30 cellular contexts compared by ENCODE assay signal in genomic region chrX:125678258-125678657, GRCh38.
DNase-seq lines count a peak whose midpoint lies in the region; TF ChIP-seq lines count a peak whose summit lies in the region.
"Had no signal": no experiment of that assay in that cellular context is flagged by ENCODE, and none has a peak within 500 bp of the region (broad histone marks: within the 10 kb centered on the region; RNA-seq: fewer than 3 reads in every experiment).

No MANE protein-coding gene starts in this region.

- H3K4me3 ChIP-seq in Karpas-422 (ENCODE audit: low read length) (no peak overlapping the region), spleen (no peak overlapping the region)
- H3K4me3 ChIP-seq: A549; BLaER1; BLaER1 treated with 17β-estradiol and CSF1 and Interleukin-3, amounts not matched to agents 10 nM and 100 nM had no signal

- H3K36me3 Mint-ChIP-seq in CD14-positive monocyte: no peaks in the 10 kb centered on the region
- H3K36me3 Mint-ChIP-seq: CD4-positive, alpha-beta memory T cell; CD4-positive, CD25-positive, alpha-beta regulatory T cell; CD8-positive, alpha-beta memory T cell; CD8-positive, alpha-beta T cell had no signal

- H3K36me3 ChIP-seq in Karpas-422 (ENCODE audit: insufficient read depth, low read length): no peaks in the 10 kb centered on the region
- no peaks in the 10 kb centered on the region for H3K36me3 ChIP-seq in spleen
- H3K36me3 ChIP-seq: BE2C; BLaER1; BLaER1 treated with 17β-estradiol and CSF1 and Interleukin-3, amounts not matched to agents 10 nM and 100 nM had no signal

- H4K20me1 ChIP-seq in Karpas-422 (ENCODE audit: insufficient read depth, low read depth, low read length): no peaks in the 10 kb centered on the region
- H4K20me1 ChIP-seq: BLaER1; BLaER1 treated with 17β-estradiol and CSF1 and Interleukin-3, amounts not matched to agents 10 nM and 100 nM had no signal

- H3K4me2 ChIP-seq in Karpas-422 (ENCODE audit: low read depth, low read length, poor library complexity, severe bottlenecking): no peak overlapping the region
- H3K4me2 ChIP-seq: A549; BLaER1; BLaER1 treated with 17β-estradiol and CSF1 and Interleukin-3, amounts not matched to agents 10 nM and 100 nM had no signal

- no peaks in the 10 kb centered on the region for H3K27me3 ChIP-seq in Karpas-422 (ENCODE audit: low read length)
- H3K27me3 ChIP-seq in spleen (replicated peaks in 1 of 7): no peaks in the 10 kb centered on the region
- H3K27me3 ChIP-seq: BE2C had no signal

- H3K4me3 Mint-ChIP-seq in CD14-positive monocyte: no peak overlapping the region
- H3K4me3 Mint-ChIP-seq: B cell; CD4-positive, alpha-beta memory T cell; CD4-positive, alpha-beta T cell; CD4-positive, CD25-positive, alpha-beta regulatory T cell; CD8-positive, alpha-beta memory T cell; CD8-positive, alpha-beta T cell had no signal

- no peaks in the 10 kb centered on the region for H3K9me2 ChIP-seq in Karpas-422 (replicated peaks; ENCODE audit: insufficient read depth, low read length)

- no peaks in the 10 kb centered on the region for H3K79me2 ChIP-seq in Karpas-422 (ENCODE audit: low read length)

- no peak for TF ChIP-seq POLR2A in spleen (IDR thresholded peaks at IDR 0.05)

- H3K9me3 ChIP-seq in Karpas-422 (ENCODE audit: low read length) (no peaks in the 10 kb centered on the region), spleen (peaks cover 0 to 15% (median 0%) of the 10 kb centered on the region in 8 donors)
- H3K9me3 ChIP-seq: A549, BE2C, Caco-2 had no signal

- H3K27ac ChIP-seq in Karpas-422 (ENCODE audit: low read length): no peak overlapping the region
- H3K27ac ChIP-seq in spleen: no peak overlapping the region
- H3K27ac ChIP-seq: 22Rv1; A549; BLaER1; BLaER1 treated with 17β-estradiol and CSF1 and Interleukin-3, amounts not matched to agents 10 nM and 100 nM; C4-2B had no signal

- H3K27me3 Mint-ChIP-seq in CD14-positive monocyte (ENCODE audit: low read depth in 3 of 3): peaks cover 0 to 2% (median 0%) of the 10 kb centered on the region in 3 donors
- H3K27me3 Mint-ChIP-seq: B cell; CD4-positive, alpha-beta memory T cell; CD4-positive, alpha-beta T cell; CD4-positive, CD25-positive, alpha-beta regulatory T cell had no signal

- H3K4me1 Mint-ChIP-seq in CD14-positive monocyte: no peaks in the 10 kb centered on the region
- H3K4me1 Mint-ChIP-seq: CD4-positive, alpha-beta memory T cell; CD4-positive, CD25-positive, alpha-beta regulatory T cell; CD8-positive, alpha-beta memory T cell had no signal

- no peak overlapping the region for H3K27ac Mint-ChIP-seq in CD14-positive monocyte
- H3K27ac Mint-ChIP-seq: B cell; CD4-positive, alpha-beta memory T cell; CD4-positive, alpha-beta T cell; CD4-positive, CD25-positive, alpha-beta regulatory T cell; CD8-positive, alpha-beta memory T cell; CD8-positive, alpha-beta T cell had no signal

- no peak overlapping the region for H3K9ac ChIP-seq in Karpas-422 (ENCODE audit: low read length)
- H3K9ac ChIP-seq: BLaER1; BLaER1 treated with 17β-estradiol and CSF1 and Interleukin-3, amounts not matched to agents 10 nM and 100 nM had no signal

- TF ChIP-seq CTCF in spleen (IDR thresholded peaks at IDR 0.05 in 8 of 11, conservative IDR thresholded peaks at IDR 0.05 in 3 of 11): no peak
- TF ChIP-seq CTCF in CD14-positive monocyte (IDR thresholded peaks at IDR 0.05): no peak

- H3K4me1 ChIP-seq in Karpas-422 (ENCODE audit: low read length) (peaks cover 38% of the 10 kb centered on the region), spleen (no peaks in the 10 kb centered on the region)
- H3K4me1 ChIP-seq: A549, BE2C, BLaER1, Caco-2 had no signal

- 49 to 63% (median 55%) methylated on average over 3 of the region's 3 CpGs for WGBS in spleen, 5 donors

- intact Hi-C loops in spleen (cut with DNase I; ENCODE audit: low total_unique reads): no loop called here
- intact Hi-C loops in CD14-positive monocyte (cut with micrococcal nuclease): no loop called here

- H3K9me3 Mint-ChIP-seq in CD14-positive monocyte: peaks cover 0 to 12% (median 2%) of the 10 kb centered on the region in 7 donors
- H3K9me3 Mint-ChIP-seq: CD4-positive, alpha-beta T cell; CD8-positive, alpha-beta T cell had no signal

- peak overlapping the region; percentile 13; the same call in 1 of the 2 replicates for H2AFZ ChIP-seq in Karpas-422 (ENCODE audit: low read length)

- DNase-seq in Karpas-422 (no peak), spleen (peak; percentile 51), CD14-positive monocyte (ENCODE audit: low spot score) (no peak), Ammon's horn (ENCODE audit: low spot score) (no peak)
- DNase-seq: 8988T; ACHN; AML-193; BE2C; C1 segment of cervical spinal cord; Caco-2; Calu3; CD4-positive, alpha-beta memory T cell; CD4-positive, alpha-beta T cell; CD4-positive, CD25-positive, alpha-beta regulatory T cell; CD8-positive, alpha-beta memory T cell; CD8-positive, alpha-beta T cell; COR-L47; DMS 273 treated with DMSO at 0.1 percent for 48 hours; DMS153; DMS53; DMS79; DMS79 treated with DMSO at 0.1 percent for 48 hours; DND-41; EL had no signal
